Comparison of ENCODE assay signal across 30 cellular contexts in the genomic region with DNA sequence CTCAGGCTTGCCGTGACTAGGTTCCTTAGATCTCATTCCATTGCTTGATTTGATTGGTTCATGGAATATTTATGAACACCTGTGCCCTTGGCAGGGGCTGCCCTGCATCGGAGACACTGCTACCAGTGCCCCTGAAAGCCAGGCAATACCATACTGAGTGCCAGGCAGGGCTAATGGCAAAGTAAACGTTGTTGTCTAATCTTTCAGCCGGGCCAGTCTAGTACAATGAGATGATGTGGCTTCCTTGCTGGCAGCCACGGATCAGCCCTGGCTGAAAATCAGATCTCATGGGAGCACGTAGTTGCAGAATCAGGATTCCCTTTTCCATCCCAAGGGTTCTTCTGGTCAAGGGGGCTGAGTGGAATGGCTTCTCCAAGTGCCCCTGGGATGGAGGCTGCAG. TPM values are rescaled to one million over a fixed set of nuclear protein-coding genes. Genes with fewer than 3 reads are reported as not detected.
"Had no signal": no experiment of that assay in that cellular context is flagged by ENCODE, and none has a peak within 500 bp of the region (broad histone marks: within the 10 kb centered on the region; RNA-seq: fewer than 3 reads in every experiment).

No MANE protein-coding gene starts in this region.

- H3K4me1 Mint-ChIP-seq: stimulated activated naive CD8-positive, alpha-beta T cell treated with anti-CD3 and anti-CD28 coated beads, Interleukin-15, amount 100 ng/mL, for 72 hours had no signal

- DNase-seq: dermis blood vessel endothelial cell; effector memory CD4-positive, alpha-beta T cell; foreskin keratinocyte; heart left ventricle; left cardiac atrium; mesenchymal stem cell; midbrain; naive thymus-derived CD8-positive, alpha-beta T cell; nephron progenitor cell; occipital lobe; pancreas; right lobe of liver; stimulated activated CD4-positive, alpha-beta T cell treated with anti-CD3 and anti-CD28 coated beads, Interleukin-12 subunit alpha, Interleukin-12 subunit beta, amount 100 ng/mL, for 4 hours; stimulated activated CD4-positive, alpha-beta T cell treated with anti-CD3 and anti-CD28 coated beads, Interleukin-1b, Interleukin-23, amount 100 ng/mL, for 48 hours; stimulated activated CD4-positive, alpha-beta T cell treated with anti-CD3 and anti-CD28 coated beads, Interleukin-4, amount 100 ng/mL, for 1 hour; stimulated activated CD8-positive, alpha-beta memory T cell treated with anti-CD3 and anti-CD28 coated beads, Interleukin-4, amount 100 ng/mL, for 48 hours; stimulated activated naive CD4-positive, alpha-beta T cell; stimulated activated naive CD8-positive, alpha-beta T cell treated with anti-CD3 and anti-CD28 coated beads, Interleukin-15, amount 100 ng/mL, for 72 hours; thyroid gland; trophoblast cell had no signal

- H3K4me3 Mint-ChIP-seq: naive thymus-derived CD8-positive, alpha-beta T cell; nephron progenitor cell; stimulated activated naive CD8-positive, alpha-beta T cell treated with anti-CD3 and anti-CD28 coated beads, Interleukin-15, amount 100 ng/mL, for 72 hours had no signal

- H3K36me3 Mint-ChIP-seq: naive thymus-derived CD8-positive, alpha-beta T cell had no signal

- H3K9me3 Mint-ChIP-seq: naive thymus-derived CD8-positive, alpha-beta T cell had no signal

- H3K27ac Mint-ChIP-seq: naive thymus-derived CD8-positive, alpha-beta T cell; nephron progenitor cell; stimulated activated naive CD8-positive, alpha-beta T cell treated with anti-CD3 and anti-CD28 coated beads, Interleukin-15, amount 100 ng/mL, for 72 hours had no signal

RNA-seq across cellular contexts. Expression of a gene that starts 4.9 kb away (rescaled TPM):
- total RNA-seq: dermis blood vessel endothelial cell; endothelial cell of umbilical vein; epithelial cell of proximal tubule; foreskin keratinocyte; kidney epithelial cell; lung microvascular endothelial cell; naive thymus-derived CD8-positive, alpha-beta T cell; pulmonary artery endothelial cell; smooth muscle cell; ureter had no signal

RNA-seq across cellular contexts. Expression of a gene that starts 23.8 kb away (rescaled TPM):
- total RNA-seq: dermis blood vessel endothelial cell; endothelial cell of umbilical vein; epithelial cell of proximal tubule; foreskin keratinocyte; kidney epithelial cell; lung microvascular endothelial cell; naive thymus-derived CD8-positive, alpha-beta T cell; pulmonary artery endothelial cell; smooth muscle cell; ureter had no signal

RNA-seq across cellular contexts. Expression of a gene that starts 42.6 kb away (rescaled TPM):
- total RNA-seq: dermis blood vessel endothelial cell; endothelial cell of umbilical vein; epithelial cell of proximal tubule; foreskin keratinocyte; kidney epithelial cell; lower leg skin; lung microvascular endothelial cell; naive thymus-derived CD8-positive, alpha-beta T cell; occipital lobe; pulmonary artery endothelial cell; smooth muscle cell; temporal lobe; ureter; vagina had no signal
